ENCODE assay signal across 17 cellular contexts in genomic region chr20:53859684-53860083, GRCh38.
DNase-seq lines count a peak whose midpoint lies in the region; ATAC-seq, FAIRE-seq and TF ChIP-seq lines count a peak whose summit lies in the region.
"Had no signal": no experiment of that assay in that cellular context is flagged by ENCODE, and none has a peak within 500 bp of the region (broad histone marks: within the 10 kb centered on the region; RNA-seq: fewer than 3 reads in every experiment).

No MANE protein-coding gene starts in this region.

- in situ Hi-C loops in Panc1 (cut with HindIII; ENCODE audit: low pct_unique_long_range_greater_than_20kb, low sequenced_read_pairs) = no loop called here

- H3K27me3 ChIP-seq in Panc1 (ENCODE audit: control insufficient read depth, insufficient read depth, low read length) (no peaks in the 10 kb centered on the region), osteoblast (ENCODE audit: insufficient read depth, low read length) (no peaks in the 10 kb centered on the region)

- H3K4me1 ChIP-seq in Panc1 (ENCODE audit: control insufficient read depth, insufficient read depth, low read length) (peaks cover 38% of the 10 kb centered on the region), osteoblast (ENCODE audit: insufficient read depth, low read length) (peaks cover 5% of the 10 kb centered on the region)

- H3K79me2 ChIP-seq in osteoblast (ENCODE audit: insufficient read depth, low read length) = no peaks in the 10 kb centered on the region

- no TSS peak for BruUV-seq in Panc1 (replicated peaks; lab: Mats Ljungman, UMichigan)

- no peak for FAIRE-seq in GM12892 (lab: Jason Lieb, UNC)

- DNase-seq in DMS 273 (lab: John Stamatoyannopoulos, UW; ENCODE audit: unreplicated experiment) (peak; percentile 84), Panc1 (ENCODE audit: low read depth, low spot score) (no peak), left cardiac atrium (peak; percentile 70), osteoblast (ENCODE audit: insufficient read length, low spot score, missing footprints) (no peak), NCI-H146 treated with DMSO at 0.1 percent for 48 hours (lab: John Stamatoyannopoulos, UW; ENCODE audit: unreplicated experiment) (no peak), GM12892 (ENCODE audit: insufficient read length) (no peak)
- DNase-seq: activated naive CD4-positive, alpha-beta T cell treated with anti-CD3 and anti-CD28 coated beads for 36 hours; Calu3; endodermal cell; GOT3; natural killer cell; NCI-H187; NCI-H82; stimulated activated naive CD4-positive, alpha-beta T cell treated with Interleukin-2 at 50 U/mL for 16 hours had no signal

- ATAC-seq in Panc1 (no peak), left cardiac atrium (peak; percentile 77 to 90), HG02610 (IDR thresholded peaks at IDR 0.05; ENCODE audit: unreplicated experiment) (no peak), HG03139 (IDR thresholded peaks at IDR 0.05; ENCODE audit: unreplicated experiment) (no peak)
- ATAC-seq: activated CD4-positive, CD25-positive, alpha-beta regulatory T cell treated with anti-CD3 and anti-CD28 coated beads, Interleukin-2, amount 50 U/mL, for 24 hours; natural killer cell had no signal

- CTCF ChIA-PET in Panc1 (lab: Charles Lee) = no interaction called here

- TF ChIP-seq CTCF in Panc1 (IDR thresholded peaks at IDR 0.05) (no peak), osteoblast (IDR thresholded peaks at IDR 0.05; ENCODE audit: extremely low read depth, low read depth, low read length) (no peak)

- peak overlapping the region; percentile 78 for H2AFZ ChIP-seq in osteoblast (ENCODE audit: low read length)

- H4K20me1 ChIP-seq in osteoblast (ENCODE audit: insufficient read depth, low read length) = no peaks in the 10 kb centered on the region

- H3K4me3 ChIP-seq in Panc1 (ENCODE audit: low read depth in 2 of 2, low read length in 2 of 2) (no peak overlapping the region), osteoblast (ENCODE audit: insufficient read depth, low read length) (no peak overlapping the region)

- intact Hi-C loops in Panc1 (cut with micrococcal nuclease; ENCODE audit: unreplicated experiment) = no loop called here
- intact Hi-C loops in left cardiac atrium (cut with DNase I) = no loop called here

- H3K9me3 ChIP-seq in Panc1 (ENCODE audit: control insufficient read depth, insufficient read depth, low read depth, low read length) (no peaks in the 10 kb centered on the region), osteoblast (ENCODE audit: low read depth, low read length) (no peaks in the 10 kb centered on the region)

- H3K36me3 ChIP-seq in Panc1 (ENCODE audit: control insufficient read depth, insufficient read depth, low read length) (no peaks in the 10 kb centered on the region), osteoblast (ENCODE audit: insufficient read depth, low read length) (no peaks in the 10 kb centered on the region)

- POLR2A ChIA-PET in Panc1 (lab: Charles Lee) = no interaction called here

- H3K4me2 ChIP-seq in osteoblast (ENCODE audit: insufficient read depth, low read length) = no peak overlapping the region

- H3K27ac ChIP-seq in Panc1 (ENCODE audit: low read length) (peak overlapping the region; percentile 66), osteoblast (ENCODE audit: low read depth, low read length) (no peak overlapping the region)

- no peak for TF ChIP-seq POLR2A in GM12892 (IDR thresholded peaks at IDR 0.05; ENCODE audit: low read depth, low read length)

Comparison
In these comparisons a context has a peak if more than half of its experiments do, and no peak if none do; other contexts are left out.
1. DNase-seq: peak in DMS 273 (single experiment) and left cardiac atrium (single experiment); none in Panc1 (single experiment), osteoblast (single experiment), NCI-H146 treated with DMSO at 0.1 percent for 48 hours (single experiment) and GM12892 (single experiment).
2. ATAC-seq: peak in left cardiac atrium (2 of 2); none in Panc1 (single experiment), HG02610 (single experiment) and HG03139 (single experiment).